15 cellular contexts compared by ENCODE assay signal in genomic region chr17:58968662-58969061, GRCh38.
DNase-seq lines count a peak whose midpoint lies in the region; ATAC-seq and TF ChIP-seq lines count a peak whose summit lies in the region.
"Had no signal": no experiment of that assay in that cellular context is flagged by ENCODE, and none has a peak within 500 bp of the region (broad histone marks: within the 10 kb centered on the region; RNA-seq: fewer than 3 reads in every experiment).

No MANE protein-coding gene starts in this region.

- H3K27me3 ChIP-seq in CD8-positive, alpha-beta memory T cell (ENCODE audit: insufficient read depth, low read length, poor library complexity, severe bottlenecking) = no peaks in the 10 kb centered on the region
- H3K27me3 ChIP-seq in HUES64 (ENCODE audit: insufficient read depth, low read length) = no peaks in the 10 kb centered on the region

- H3K27ac ChIP-seq in CD8-positive, alpha-beta memory T cell (ENCODE audit: low read depth, low read length) = no peak overlapping the region
- H3K27ac ChIP-seq in HUES64 (ENCODE audit: low read depth, low read length) = peak overlapping the region; percentile 12; the same call in 1 of the 2 replicates

- no peak overlapping the region for H3K4me3 ChIP-seq in CD8-positive, alpha-beta memory T cell (ENCODE audit: low read length)
- H3K4me3 ChIP-seq in HUES64 (ENCODE audit: low read length) = no peak overlapping the region

- no peaks in the 10 kb centered on the region for H3K36me3 ChIP-seq in CD8-positive, alpha-beta memory T cell (ENCODE audit: insufficient read depth, low read length)
- no peaks in the 10 kb centered on the region for H3K36me3 ChIP-seq in HUES64 (ENCODE audit: insufficient read depth, low read length)

- no peaks in the 10 kb centered on the region for H3K36me3 Mint-ChIP-seq in CD8-positive, alpha-beta memory T cell
- H3K36me3 Mint-ChIP-seq in WTC11 = no peaks in the 10 kb centered on the region
- H3K36me3 Mint-ChIP-seq: naive B cell had no signal

- no peak overlapping the region for H3K9ac ChIP-seq in HUES64 (ENCODE audit: low read depth, low read length)

- no peak for TF ChIP-seq CTCF in WTC11 (IDR thresholded peaks at IDR 0.05)

- H3K4me3 Mint-ChIP-seq in CD8-positive, alpha-beta memory T cell = peak overlapping the region in 3 of 7 donors; percentile 0 to 46 (median 29)
- H3K4me3 Mint-ChIP-seq in WTC11 = no peak overlapping the region
- H3K4me3 Mint-ChIP-seq: naive B cell had no signal

- no peaks in the 10 kb centered on the region for H3K9me3 Mint-ChIP-seq in CD8-positive, alpha-beta memory T cell
- H3K9me3 Mint-ChIP-seq in WTC11 = no peaks in the 10 kb centered on the region
- H3K9me3 Mint-ChIP-seq: naive B cell had no signal

- peaks cover 7 to 15% (median 12%) of the 10 kb centered on the region in 3 donors for H3K4me1 Mint-ChIP-seq in CD8-positive, alpha-beta memory T cell
- H3K4me1 Mint-ChIP-seq in WTC11 = peaks cover 37% of the 10 kb centered on the region

- POLR2A ChIA-PET in CD8-positive, alpha-beta memory T cell (lab: Charles Lee) = no interaction called here
- POLR2A ChIA-PET in WTC11 (lab: Charles Lee) = interaction anchor here (0.6 kb wide), 1 partner anchor 105 kb away, joined by 3 read pairs; no protein-coding TSS in a partner anchor

- CTCF ChIA-PET in CD8-positive, alpha-beta memory T cell (lab: Charles Lee) = no interaction called here
- CTCF ChIA-PET in WTC11 (lab: Charles Lee) = interaction anchor here (1.3 to 1.4 kb wide), 2 partner anchors 257 to 381 kb away, joined by 3 read pairs; no protein-coding TSS in a partner anchor

- no peaks in the 10 kb centered on the region for H3K27me3 Mint-ChIP-seq in CD8-positive, alpha-beta memory T cell
- H3K27me3 Mint-ChIP-seq in WTC11 (ENCODE audit: low read depth) = no peaks in the 10 kb centered on the region
- H3K27me3 Mint-ChIP-seq: naive B cell had no signal

- peak overlapping the region in 5 of 8 donors; percentile 1 to 47 (median 29) for H3K27ac Mint-ChIP-seq in CD8-positive, alpha-beta memory T cell
- H3K27ac Mint-ChIP-seq in WTC11 = peak overlapping the region; percentile 7; the same call in 1 of the 2 replicates
- H3K27ac Mint-ChIP-seq: naive B cell had no signal

- no peaks in the 10 kb centered on the region for H3K4me1 ChIP-seq in CD8-positive, alpha-beta memory T cell (ENCODE audit: insufficient read depth, low read length)
- peaks cover 30% of the 10 kb centered on the region for H3K4me1 ChIP-seq in HUES64 (ENCODE audit: insufficient read depth, low read length)

- ATAC-seq in WTC11 (no peak), GM21447 (IDR thresholded peaks at IDR 0.05; ENCODE audit: unreplicated experiment) (no peak), GM18861 (IDR thresholded peaks at IDR 0.05; ENCODE audit: unreplicated experiment) (no peak)
- ATAC-seq: left ventricle myocardium superior, PC-3 had no signal

- no peaks in the 10 kb centered on the region for H3K9me3 ChIP-seq in CD8-positive, alpha-beta memory T cell (ENCODE audit: low read length)
- no peaks in the 10 kb centered on the region for H3K9me3 ChIP-seq in HUES64 (ENCODE audit: insufficient read depth, low read depth, low read length)

- peak in 2 of 5 donors; percentile 1 to 15 for DNase-seq in CD8-positive, alpha-beta memory T cell
- DNase-seq in WTC11 (ENCODE audit: low spot score) (no peak), iris pigment epithelial cell (ENCODE audit: low read depth) (peak; percentile 21), KG1 (lab: John Stamatoyannopoulos, UW) (no peak), NCI-H524 (lab: John Stamatoyannopoulos, UW) (no peak)
- DNase-seq: activated CD4-positive, alpha-beta T cell treated with anti-CD3 and anti-CD28 coated beads, Interleukin-2, amount 50 U/mL, for 1 hour; activated effector memory CD4-positive, alpha-beta T cell treated with anti-CD3 and anti-CD28 coated beads, Interleukin-2, amount 50 U/mL, for 16 hours; effector CD8-positive, alpha-beta T cell; left ventricle myocardium superior; naive B cell; PC-3; stimulated activated naive CD4-positive, alpha-beta T cell treated with Interleukin-2 at 50 U/mL for 16 hours had no signal

- 76% methylated on average over 3 of the region's 3 CpGs for WGBS in HUES64

TF ChIP-seq in WTC11, 78 proteins besides CTCF, POLR2A, EP300 and RAD21:
- TF ChIP-seq SMAD4 (CRISPR knock-in tag; IDR thresholded peaks at IDR 0.05) = no peak
- no peak for TF ChIP-seq ATF1 (CRISPR knock-in tag; IDR thresholded peaks at IDR 0.05)
- TF ChIP-seq ZNF138 (CRISPR knock-in tag; conservative IDR thresholded peaks at IDR 0.05) = no peak
- no peak for TF ChIP-seq HMGA2 (CRISPR knock-in tag; IDR thresholded peaks at IDR 0.05)
- no peak for TF ChIP-seq NFYB (CRISPR knock-in tag; conservative IDR thresholded peaks at IDR 0.05; ENCODE audit: low read depth)
- TF ChIP-seq ARID4B (CRISPR knock-in tag; IDR thresholded peaks at IDR 0.05; ENCODE audit: borderline replicate concordance) = no peak
- no peak for TF ChIP-seq ZBTB43 (CRISPR knock-in tag; IDR thresholded peaks at IDR 0.05)
- TF ChIP-seq PREB (CRISPR knock-in tag; IDR thresholded peaks at IDR 0.05; ENCODE audit: borderline replicate concordance) = no peak
- TF ChIP-seq CDX4 (CRISPR knock-in tag; IDR thresholded peaks at IDR 0.05; ENCODE audit: borderline replicate concordance) = no peak
- TF ChIP-seq JUN (CRISPR knock-in tag; IDR thresholded peaks at IDR 0.05) = no peak
- TF ChIP-seq MYBL2 (CRISPR knock-in tag; IDR thresholded peaks at IDR 0.05) = no peak
- TF ChIP-seq ZNF396 (CRISPR knock-in tag; IDR thresholded peaks at IDR 0.05; ENCODE audit: borderline replicate concordance) = no peak
- TF ChIP-seq CBFB (CRISPR knock-in tag; IDR thresholded peaks at IDR 0.05; ENCODE audit: low read depth) = no peak
- no peak for TF ChIP-seq RELA (CRISPR knock-in tag; IDR thresholded peaks at IDR 0.05; ENCODE audit: borderline replicate concordance)
- no peak for TF ChIP-seq ZNF232 (CRISPR knock-in tag; IDR thresholded peaks at IDR 0.05)
- TF ChIP-seq OVOL2 (CRISPR knock-in tag; IDR thresholded peaks at IDR 0.05; ENCODE audit: borderline replicate concordance) = no peak
- TF ChIP-seq SOX15 (CRISPR knock-in tag; IDR thresholded peaks at IDR 0.05) = no peak
- no peak for TF ChIP-seq ZNF219 (CRISPR knock-in tag; IDR thresholded peaks at IDR 0.05; ENCODE audit: borderline replicate concordance)
